Comparison of ENCODE assay signal across 9 cellular contexts in the genomic region with DNA sequence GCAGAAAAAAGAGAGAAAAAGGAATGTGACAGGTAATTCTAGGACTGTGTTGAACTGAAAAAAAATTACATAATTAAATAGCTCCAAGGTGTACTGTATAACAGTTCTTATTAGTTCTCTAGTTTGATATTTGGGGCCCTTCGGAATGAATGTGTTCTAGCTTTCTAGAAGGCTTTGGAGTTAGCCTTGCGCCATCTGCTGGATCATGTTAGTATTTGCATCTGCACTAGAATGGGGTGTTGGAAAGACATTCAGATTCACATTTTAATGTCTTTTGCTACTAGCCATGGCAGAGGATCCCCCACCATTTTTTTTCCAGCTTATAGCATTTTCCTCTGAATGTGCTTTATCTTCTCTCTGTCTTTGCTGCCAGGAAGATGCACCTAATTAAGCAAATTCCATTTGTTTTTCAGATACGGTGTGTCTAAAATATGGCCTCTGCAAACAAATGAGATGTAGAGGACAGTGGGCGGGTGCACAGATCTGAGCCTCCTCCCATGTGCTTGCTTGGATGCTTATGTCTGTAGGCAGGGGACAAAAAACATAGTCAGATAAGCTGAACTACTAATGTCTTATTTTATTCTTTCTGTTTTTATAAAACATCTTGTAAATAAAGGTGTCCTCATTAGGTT.
DNase-seq lines count a peak whose midpoint lies in the region; ATAC-seq, FAIRE-seq and TF ChIP-seq lines count a peak whose summit lies in the region.
"Had no signal": no experiment of that assay in that cellular context is flagged by ENCODE, and none has a peak within 500 bp of the region (broad histone marks: within the 10 kb centered on the region; RNA-seq: fewer than 3 reads in every experiment).

No MANE protein-coding gene starts in this region.

- H3K9ac ChIP-seq in Karpas-422 (ENCODE audit: low read length), result peak overlapping the region; percentile 20; the same call in 1 of the 2 replicates
- H3K9ac ChIP-seq: BLaER1 had no signal

- peak; percentile 66 for FAIRE-seq in RCC 7860 (lab: Jason Lieb, UNC)

- H3K27ac ChIP-seq in GM23338 (ENCODE audit: low read depth) (no peak overlapping the region), Karpas-422 (ENCODE audit: low read length) (no peak overlapping the region), adrenal gland (no peak overlapping the region), sigmoid colon (no peak overlapping the region)
- H3K27ac ChIP-seq: BLaER1 had no signal

- no peak overlapping the region for H3K4me3 Mint-ChIP-seq in GM23338

- H3K4me2 ChIP-seq in GM23338 (no peak overlapping the region), Karpas-422 (ENCODE audit: low read depth, low read length, poor library complexity, severe bottlenecking) (peak overlapping the region; percentile 51)
- H3K4me2 ChIP-seq: BLaER1 had no signal

- H3K4me1 Mint-ChIP-seq in GM23338, result no peaks in the 10 kb centered on the region

- H4K20me1 ChIP-seq in GM23338 (replicated peaks; ENCODE audit: insufficient read depth) (no peaks in the 10 kb centered on the region), Karpas-422 (ENCODE audit: insufficient read depth, low read depth, low read length) (no peaks in the 10 kb centered on the region)
- H4K20me1 ChIP-seq: BLaER1 had no signal

- no peak overlapping the region for H3K4me3 ChIP-seq in GM23338
- no peak overlapping the region for H3K4me3 ChIP-seq in Karpas-422 (ENCODE audit: low read length)
- no peak overlapping the region for H3K4me3 ChIP-seq in adrenal gland
- H3K4me3 ChIP-seq in sigmoid colon, result no peak overlapping the region
- H3K4me3 ChIP-seq: BLaER1 had no signal

- TF ChIP-seq EP300 in sigmoid colon (IDR thresholded peaks at IDR 0.05), result no peak

- H3K27me3 ChIP-seq in GM23338 (ENCODE audit: insufficient read depth) (no peaks in the 10 kb centered on the region), Karpas-422 (ENCODE audit: low read length) (no peaks in the 10 kb centered on the region), adrenal gland (no peaks in the 10 kb centered on the region), sigmoid colon (no peaks in the 10 kb centered on the region)
- H3K27me3 ChIP-seq: BLaER1 had no signal

- peak; percentile 79 for DNase-seq in NCI-H510A treated with DMSO at 0.1 percent for 48 hours (lab: John Stamatoyannopoulos, UW)
- no peak for DNase-seq in NCI-H510A (lab: John Stamatoyannopoulos, UW)
- peak; percentile 88 for DNase-seq in GM23338 (ENCODE audit: low spot score)
- DNase-seq in Karpas-422, result peak; percentile 92
- DNase-seq in RCC 7860 (ENCODE audit: low spot score), result peak; percentile 40
- peak; percentile 43 to 83 (median 52) for DNase-seq in adrenal gland
- DNase-seq in left ventricle myocardium superior, result no peak
- DNase-seq in sigmoid colon, result peak; percentile 67

- ATAC-seq in GM23338, result peak; percentile 79
- peak; percentile 81 for ATAC-seq in left ventricle myocardium superior

- 33 to 36% (median 35%) methylated on average over 4 of the region's 4 CpGs for WGBS in adrenal gland, 4 donors
- WGBS in sigmoid colon, 2 donors, result 33 to 44% methylated on average over 4 of the region's 4 CpGs

- H3K36me3 ChIP-seq in GM23338 (ENCODE audit: insufficient read depth) (no peaks in the 10 kb centered on the region), Karpas-422 (ENCODE audit: insufficient read depth, low read length) (no peaks in the 10 kb centered on the region), adrenal gland (replicated peaks in 1 of 2) (no peaks in the 10 kb centered on the region), sigmoid colon (no peaks in the 10 kb centered on the region)
- H3K36me3 ChIP-seq: BLaER1 had no signal

- H3F3A ChIP-seq in GM23338 (replicated peaks; ENCODE audit: low read depth), result no peaks in the 10 kb centered on the region

- no peak overlapping the region for H2AFZ ChIP-seq in GM23338
- peak overlapping the region; percentile 76 for H2AFZ ChIP-seq in Karpas-422 (ENCODE audit: low read length)

- H3K9me3 Mint-ChIP-seq in GM23338, result no peaks in the 10 kb centered on the region

- H3K4me1 ChIP-seq in GM23338 (ENCODE audit: insufficient read depth) (no peaks in the 10 kb centered on the region), Karpas-422 (ENCODE audit: low read length) (peaks cover 38% of the 10 kb centered on the region), adrenal gland (replicated peaks in 1 of 2) (peaks cover 0 to 4% of the 10 kb centered on the region in 2 donors), sigmoid colon (peaks cover 0 to 6% (median 0%) of the 10 kb centered on the region in 4 donors)
- H3K4me1 ChIP-seq: BLaER1 had no signal

- H3K9me2 ChIP-seq in GM23338 (ENCODE audit: insufficient read depth), result no peaks in the 10 kb centered on the region
- no peaks in the 10 kb centered on the region for H3K9me2 ChIP-seq in Karpas-422 (replicated peaks; ENCODE audit: insufficient read depth, low read length)

- H3K79me2 ChIP-seq in GM23338 (replicated peaks; ENCODE audit: insufficient read depth), result no peaks in the 10 kb centered on the region
- H3K79me2 ChIP-seq in Karpas-422 (ENCODE audit: low read length), result no peaks in the 10 kb centered on the region

- peak; percentile 89 to 94 for TF ChIP-seq CTCF in GM23338 (conservative IDR thresholded peaks at IDR 0.05; ENCODE audit: low read depth in 2 of 2)
- peak; percentile 57 to 84 (median 71) for TF ChIP-seq CTCF in adrenal gland (IDR thresholded peaks at IDR 0.05)
- TF ChIP-seq CTCF in sigmoid colon (IDR thresholded peaks at IDR 0.05), result peak; percentile 27 to 83 (median 54)

- H3K27me3 Mint-ChIP-seq in GM23338 (ENCODE audit: insufficient read depth, low read depth, poor library complexity), result peaks cover 1% of the 10 kb centered on the region

- H3K27ac Mint-ChIP-seq in GM23338, result no peak overlapping the region

- H3K36me3 Mint-ChIP-seq in GM23338 (ENCODE audit: low read depth), result no peaks in the 10 kb centered on the region

- no peak for TF ChIP-seq POLR2A in adrenal gland (IDR thresholded peaks at IDR 0.05)
- TF ChIP-seq POLR2A in sigmoid colon (IDR thresholded peaks at IDR 0.05), result no peak

- H3K9me3 ChIP-seq in Karpas-422 (ENCODE audit: low read length) (no peaks in the 10 kb centered on the region), adrenal gland (replicated peaks in 1 of 3) (no peaks in the 10 kb centered on the region), sigmoid colon (no peaks in the 10 kb centered on the region)
- H3K9me3 ChIP-seq: BLaER1 had no signal

- intact Hi-C loops in adrenal gland (cut with DNase I), result no loop called here
- intact Hi-C loops in left ventricle myocardium superior (cut with micrococcal nuclease), result no loop called here
- intact Hi-C loops in sigmoid colon (cut with DNase I), result no loop called here

TF ChIP-seq in GM23338, 12 proteins besides CTCF, POLR2A, EP300 and RAD21 (continues in another document):
- TF ChIP-seq, protein P1, sequence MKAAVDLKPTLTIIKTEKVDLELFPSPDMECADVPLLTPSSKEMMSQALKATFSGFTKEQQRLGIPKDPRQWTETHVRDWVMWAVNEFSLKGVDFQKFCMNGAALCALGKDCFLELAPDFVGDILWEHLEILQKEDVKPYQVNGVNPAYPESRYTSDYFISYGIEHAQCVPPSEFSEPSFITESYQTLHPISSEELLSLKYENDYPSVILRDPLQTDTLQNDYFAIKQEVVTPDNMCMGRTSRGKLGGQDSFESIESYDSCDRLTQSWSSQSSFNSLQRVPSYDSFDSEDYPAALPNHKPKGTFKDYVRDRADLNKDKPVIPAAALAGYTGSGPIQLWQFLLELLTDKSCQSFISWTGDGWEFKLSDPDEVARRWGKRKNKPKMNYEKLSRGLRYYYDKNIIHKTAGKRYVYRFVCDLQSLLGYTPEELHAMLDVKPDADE (IDR thresholded peaks at IDR 0.05), result no peak
- TF ChIP-seq POLR2AphosphoS5 (IDR thresholded peaks at IDR 0.05; ENCODE audit: low read depth) (no peak), STAT1 (IDR thresholded peaks at IDR 0.05; ENCODE audit: unreplicated experiment) (no peak), EZH2phosphoT487 (IDR thresholded peaks at IDR 0.05; ENCODE audit: unreplicated experiment) (no peak)

Comparison
In these comparisons a context has a peak if more than half of its experiments do, and no peak if none do; other contexts are left out.
1. DNase-seq: peak in NCI-H510A treated with DMSO at 0.1 percent for 48 hours (single experiment), GM23338 (single experiment), Karpas-422 (single experiment), RCC 7860 (single experiment), adrenal gland (7 of 7) and sigmoid colon (single experiment); none in NCI-H510A (single experiment) and left ventricle myocardium superior (single experiment).
2. Peak in every context shown above with its lines, with median percentiles within 50 percentile points of each other: CTCF ChIP-seq.